Comparison of ENCODE assay signal across 8 cellular contexts in genomic region chr7:129055294-129055816, GRCh38. TPM values are rescaled to one million over a fixed set of nuclear protein-coding genes. Genes with fewer than 3 reads are reported as not detected.
DNase-seq lines count a peak whose midpoint lies in the region; ATAC-seq and TF ChIP-seq lines count a peak whose summit lies in the region.

No MANE protein-coding gene starts in this region.

- peak overlapping the region; percentile 98 for H3K4me2 ChIP-seq in mammary epithelial cell (ENCODE audit: insufficient read depth, low read depth, low read length)

- H3K79me2 ChIP-seq in mammary epithelial cell (ENCODE audit: insufficient read depth, low read length) = peaks cover 43% of the 10 kb centered on the region

- TF ChIP-seq CTCF in mammary epithelial cell (conservative IDR thresholded peaks at IDR 0.05 in 1 of 2, IDR thresholded peaks at IDR 0.05 in 1 of 2; ENCODE audit: extremely low read depth in 1 of 2, insufficient read depth in 1 of 2, low read depth in 1 of 2, low read length in 2 of 2) = no peak
- no peak for TF ChIP-seq CTCF in lung (IDR thresholded peaks at IDR 0.05; ENCODE audit: control extremely low read depth, extremely low read depth)

- TSS peak; percentile 75 for BruUV-seq in mammary epithelial cell (replicated peaks; lab: Mats Ljungman, UMichigan)

- H3K36me3 ChIP-seq in mammary epithelial cell (ENCODE audit: insufficient read depth, low read length) = no peaks in the 10 kb centered on the region
- no peaks in the 10 kb centered on the region for H3K36me3 ChIP-seq in lung (ENCODE audit: control insufficient read depth in 2 of 2, insufficient read depth in 2 of 2, low read length in 2 of 2)
- H3K36me3 ChIP-seq in aorta (ENCODE audit: control insufficient read depth in 1 of 2, insufficient read depth in 2 of 2, low read length in 1 of 2) = no peaks in the 10 kb centered on the region

- H3K4me1 Mint-ChIP-seq in activated T-cell treated with anti-CD3 and anti-CD28 coated beads, Interleukin-2, amount 50 U/mL, for 4 hours (ENCODE audit: low read depth) = peaks cover 30% of the 10 kb centered on the region

- DNase-seq in activated T-cell treated with anti-CD3 and anti-CD28 coated beads, Interleukin-2, amount 50 U/mL, for 4 hours = no peak
- DNase-seq in activated T-cell treated with anti-CD3 and anti-CD28 coated beads, Interleukin-2, amount 50 U/mL, for 48 hours = no peak
- DNase-seq in mammary epithelial cell = no peak
- no peak for DNase-seq in lung (ENCODE audit: low spot score)
- no peak for DNase-seq in aorta
- no peak for DNase-seq in DMS 273 treated with DMSO at 0.1 percent for 48 hours (lab: John Stamatoyannopoulos, UW)
- no peak for DNase-seq in NCI-H82 (lab: John Stamatoyannopoulos, UW)

- H3K27me3 ChIP-seq in mammary epithelial cell (ENCODE audit: insufficient read depth, low read length) = no peaks in the 10 kb centered on the region
- no peaks in the 10 kb centered on the region for H3K27me3 ChIP-seq in lung (ENCODE audit: control insufficient read depth, insufficient read depth)
- no peaks in the 10 kb centered on the region for H3K27me3 ChIP-seq in aorta (ENCODE audit: control insufficient read depth in 1 of 2, insufficient read depth in 2 of 2, low read length in 1 of 2)

- H3K4me1 ChIP-seq in mammary epithelial cell (ENCODE audit: insufficient read depth, low read length) = peaks cover 7% of the 10 kb centered on the region
- H3K4me1 ChIP-seq in lung (ENCODE audit: control insufficient read depth in 2 of 2, insufficient read depth in 2 of 2, low read length in 2 of 2) = peaks cover 0 to 7% of the 10 kb centered on the region in 2 donors
- no peaks in the 10 kb centered on the region for H3K4me1 ChIP-seq in aorta (ENCODE audit: control insufficient read depth in 1 of 2, insufficient read depth in 2 of 2, low read length in 2 of 2)

- H3K36me3 Mint-ChIP-seq in activated T-cell treated with anti-CD3 and anti-CD28 coated beads, Interleukin-2, amount 50 U/mL, for 4 hours (ENCODE audit: insufficient read depth) = peaks cover 3% of the 10 kb centered on the region

- dilution Hi-C loops in mammary epithelial cell (cut with HindIII; ENCODE audit: low sequenced_read_pairs) = no loop called here

- H3K27ac ChIP-seq in mammary epithelial cell (ENCODE audit: insufficient read depth, low read depth, low read length) = peak overlapping the region; percentile 90
- H3K27ac ChIP-seq in lung (ENCODE audit: low read depth in 1 of 2, low read length in 1 of 2) = peak overlapping the region; percentile 91 to 99
- peak overlapping the region in 1 of 2 donors; percentile 81 for H3K27ac ChIP-seq in aorta (ENCODE audit: low read depth in 1 of 2, low read length in 2 of 2)

- CTCF ChIA-PET in mammary epithelial cell (lab: Charles Lee; ENCODE audit: low non-redundant PET) = no interaction called here

- H3K9me3 Mint-ChIP-seq in activated T-cell treated with anti-CD3 and anti-CD28 coated beads, Interleukin-2, amount 50 U/mL, for 4 hours = no peaks in the 10 kb centered on the region

- H3K9ac ChIP-seq in mammary epithelial cell (ENCODE audit: insufficient read depth, low read length) = peak overlapping the region; percentile 93

- peak; percentile 7 to 9 for ATAC-seq in activated T-cell treated with anti-CD3 and anti-CD28 coated beads, Interleukin-2, amount 50 U/mL, for 4 hours
- ATAC-seq in HG03460 (IDR thresholded peaks at IDR 0.05; ENCODE audit: unreplicated experiment) = peak; percentile 31
- ATAC-seq in lung (ENCODE audit: insufficient read depth, low FRiP score) = peak; percentile 6
- peak; percentile 66 for ATAC-seq in aorta (ENCODE audit: low FRiP score)

- H3K4me3 Mint-ChIP-seq in activated T-cell treated with anti-CD3 and anti-CD28 coated beads, Interleukin-2, amount 50 U/mL, for 4 hours = peak overlapping the region; percentile 97

- no peaks in the 10 kb centered on the region for H4K20me1 ChIP-seq in mammary epithelial cell (ENCODE audit: insufficient read depth, low read length)

- 10% methylated on average over 9 of the region's 9 CpGs for WGBS in mammary epithelial cell (ENCODE audit: low coverage, missing lambda C conversion rate)
- 11 to 14% methylated on average over 9 of the region's 9 CpGs for WGBS in lung, 2 donors
- WGBS in aorta, 2 donors = 8 to 10% methylated on average over 9 of the region's 9 CpGs

- in situ Hi-C loops in mammary epithelial cell (cut with MboI; ENCODE audit: low sequenced_read_pairs in 2 of 2) = no loop called here

- peak overlapping the region; percentile 99 for H2AFZ ChIP-seq in mammary epithelial cell (ENCODE audit: low read depth, low read length)

- intact Hi-C loops in mammary epithelial cell (cut with micrococcal nuclease) = no loop called here
- intact Hi-C loops in aorta (cut with DNase I) = no loop called here

- peak overlapping the region; percentile 77 to 97 (median 79) for H3K4me3 ChIP-seq in mammary epithelial cell (replicated peaks in 1 of 3; ENCODE audit: insufficient read depth in 1 of 3, low read depth in 2 of 3, low read length in 3 of 3)
- peak overlapping the region; percentile 99 for H3K4me3 ChIP-seq in lung
- peak overlapping the region; percentile 43 to 69 for H3K4me3 ChIP-seq in aorta (ENCODE audit: low read length in 2 of 2)

- peaks cover 3% of the 10 kb centered on the region for H3K27me3 Mint-ChIP-seq in activated T-cell treated with anti-CD3 and anti-CD28 coated beads, Interleukin-2, amount 50 U/mL, for 4 hours (ENCODE audit: low read depth)

- H3K9me3 ChIP-seq in mammary epithelial cell (replicated peaks; ENCODE audit: insufficient read depth, low read length) (no peaks in the 10 kb centered on the region), lung (ENCODE audit: control insufficient read depth in 2 of 2, insufficient read depth in 1 of 2, low read length in 1 of 2) (no peaks in the 10 kb centered on the region), aorta (ENCODE audit: control insufficient read depth, low read length) (no peaks in the 10 kb centered on the region)

RNA-seq across cellular contexts. Expression of gene TNPO3, which starts 0.4 kb away (rescaled TPM):
- total RNA-seq in activated T-cell treated with anti-CD3 and anti-CD28 coated beads, Interleukin-2, amount 50 U/mL, for 4 hours = 10 to 100 TPM; 71.4 to 73.9 (median 72.0) TPM
- total RNA-seq in mammary epithelial cell (10 to 100 TPM; 40.4 to 56.8 TPM), lung (10 to 100 TPM; 32.5 to 45.9 TPM), aorta (10 to 100 TPM; 27.2 to 31.4 TPM)
- polyA plus RNA-seq in mammary epithelial cell (32.9 TPM), lung (10 to 100 TPM; 12.3 to 19.3 TPM), aorta (10 to 100 TPM; 10.5 to 13.2 TPM)
- 79.5 TPM for polyA minus RNA-seq in mammary epithelial cell

Comparison
In these comparisons a context has a peak if more than half of its experiments do, and no peak if none do; other contexts are left out.
1. ATAC-seq: peak in every context shown above with its lines; median percentile 66 in aorta; 31 in HG03460; 8 in activated T-cell treated with anti-CD3 and anti-CD28 coated beads, Interleukin-2, amount 50 U/mL, for 4 hours; 6 in lung.